In genomic region chr1:12097321-12097720, GRCh38 we compare ENCODE assay signal across 19 cellular contexts. TPM values are rescaled to one million over a fixed set of nuclear protein-coding genes. Genes with fewer than 3 reads are reported as not detected.
"Had no signal": no experiment of that assay in that cellular context is flagged by ENCODE, and none has a peak within 500 bp of the region (broad histone marks: within the 10 kb centered on the region; RNA-seq: fewer than 3 reads in every experiment).

No MANE protein-coding gene starts in this region.

- DNase-seq: activated CD4-positive, alpha-beta T cell treated with anti-CD3 and anti-CD28 coated beads, Interleukin-2, amount 10 ng/mL, durations not matched to agents 7 days and 5 days; activated CD4-positive, CD25-positive, alpha-beta regulatory T cell; activated effector memory CD4-positive, alpha-beta T cell treated with Interleukin-2 at 50 U/mL for 16 hours; activated T-cell treated with anti-CD3 and anti-CD28 coated beads, Interleukin-2, amount 50 U/mL, for 24 hours; effector CD8-positive, alpha-beta T cell; natural killer cell; nucleus accumbens; right lobe of liver; stimulated activated CD4-positive, alpha-beta T cell treated with anti-CD3 and anti-CD28 coated beads, Interleukin-2, amount 100 ng/mL, for 48 hours; stimulated activated CD8-positive, alpha-beta memory T cell treated with anti-CD3 and anti-CD28 coated beads, Interleukin-4, amount 100 ng/mL, for 48 hours; stimulated activated naive CD8-positive, alpha-beta T cell treated with anti-CD3 and anti-CD28 coated beads, Interleukin-15, Interleukin-2, amounts not matched to agents 100 U/mL and 50 U/mL, for 24 hours; T-helper 2 cell; upper lobe of left lung had no signal

- H3K27ac ChIP-seq: cardiac muscle cell, coronary artery, epithelial cell of prostate, prostate gland, right lobe of liver, suprapubic skin, upper lobe of left lung had no signal

- H3K4me3 ChIP-seq: cardiac muscle cell, coronary artery, prostate gland, right lobe of liver, suprapubic skin, upper lobe of left lung had no signal

- H3K4me1 ChIP-seq: prostate gland, right lobe of liver, suprapubic skin, upper lobe of left lung had no signal

- H3K9me3 ChIP-seq: prostate gland, right lobe of liver, suprapubic skin, upper lobe of left lung had no signal

- H3K27me3 ChIP-seq: cardiac muscle cell, right lobe of liver, suprapubic skin, upper lobe of left lung had no signal

- H3K36me3 ChIP-seq: cardiac muscle cell, prostate gland, right lobe of liver, suprapubic skin, upper lobe of left lung had no signal

RNA-seq across cellular contexts. Expression of gene TNFRSF8, which starts 34.2 kb away (rescaled TPM):
- total RNA-seq: lung microvascular endothelial cell had no signal
